1 cellular context compared by ENCODE assay signal in the genomic region with DNA sequence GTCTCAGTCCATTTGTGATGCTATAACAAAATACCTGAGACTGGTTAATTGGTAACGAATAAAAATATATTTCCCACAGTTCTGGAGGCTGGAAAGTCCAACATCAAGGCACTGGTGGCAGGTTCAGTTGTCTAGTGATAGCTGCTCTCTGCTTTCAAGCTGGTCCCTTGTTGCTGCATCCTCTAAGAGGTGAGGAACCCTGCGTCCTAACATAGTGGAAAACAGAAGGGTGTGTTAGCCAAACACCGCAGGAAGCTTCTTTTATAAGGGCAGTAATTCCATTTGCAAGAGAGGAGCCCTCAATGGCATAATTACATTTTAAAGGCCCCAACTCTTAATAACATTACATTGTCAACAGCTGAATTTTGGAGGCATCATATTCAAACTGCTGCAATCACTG.
TF ChIP-seq lines count a peak whose summit lies in the region.

No MANE protein-coding gene starts in this region.

TF ChIP-seq in GM23338, 12 proteins besides CTCF, POLR2A, EP300 and RAD21 (continued from another document):
- TF ChIP-seq, protein P1, sequence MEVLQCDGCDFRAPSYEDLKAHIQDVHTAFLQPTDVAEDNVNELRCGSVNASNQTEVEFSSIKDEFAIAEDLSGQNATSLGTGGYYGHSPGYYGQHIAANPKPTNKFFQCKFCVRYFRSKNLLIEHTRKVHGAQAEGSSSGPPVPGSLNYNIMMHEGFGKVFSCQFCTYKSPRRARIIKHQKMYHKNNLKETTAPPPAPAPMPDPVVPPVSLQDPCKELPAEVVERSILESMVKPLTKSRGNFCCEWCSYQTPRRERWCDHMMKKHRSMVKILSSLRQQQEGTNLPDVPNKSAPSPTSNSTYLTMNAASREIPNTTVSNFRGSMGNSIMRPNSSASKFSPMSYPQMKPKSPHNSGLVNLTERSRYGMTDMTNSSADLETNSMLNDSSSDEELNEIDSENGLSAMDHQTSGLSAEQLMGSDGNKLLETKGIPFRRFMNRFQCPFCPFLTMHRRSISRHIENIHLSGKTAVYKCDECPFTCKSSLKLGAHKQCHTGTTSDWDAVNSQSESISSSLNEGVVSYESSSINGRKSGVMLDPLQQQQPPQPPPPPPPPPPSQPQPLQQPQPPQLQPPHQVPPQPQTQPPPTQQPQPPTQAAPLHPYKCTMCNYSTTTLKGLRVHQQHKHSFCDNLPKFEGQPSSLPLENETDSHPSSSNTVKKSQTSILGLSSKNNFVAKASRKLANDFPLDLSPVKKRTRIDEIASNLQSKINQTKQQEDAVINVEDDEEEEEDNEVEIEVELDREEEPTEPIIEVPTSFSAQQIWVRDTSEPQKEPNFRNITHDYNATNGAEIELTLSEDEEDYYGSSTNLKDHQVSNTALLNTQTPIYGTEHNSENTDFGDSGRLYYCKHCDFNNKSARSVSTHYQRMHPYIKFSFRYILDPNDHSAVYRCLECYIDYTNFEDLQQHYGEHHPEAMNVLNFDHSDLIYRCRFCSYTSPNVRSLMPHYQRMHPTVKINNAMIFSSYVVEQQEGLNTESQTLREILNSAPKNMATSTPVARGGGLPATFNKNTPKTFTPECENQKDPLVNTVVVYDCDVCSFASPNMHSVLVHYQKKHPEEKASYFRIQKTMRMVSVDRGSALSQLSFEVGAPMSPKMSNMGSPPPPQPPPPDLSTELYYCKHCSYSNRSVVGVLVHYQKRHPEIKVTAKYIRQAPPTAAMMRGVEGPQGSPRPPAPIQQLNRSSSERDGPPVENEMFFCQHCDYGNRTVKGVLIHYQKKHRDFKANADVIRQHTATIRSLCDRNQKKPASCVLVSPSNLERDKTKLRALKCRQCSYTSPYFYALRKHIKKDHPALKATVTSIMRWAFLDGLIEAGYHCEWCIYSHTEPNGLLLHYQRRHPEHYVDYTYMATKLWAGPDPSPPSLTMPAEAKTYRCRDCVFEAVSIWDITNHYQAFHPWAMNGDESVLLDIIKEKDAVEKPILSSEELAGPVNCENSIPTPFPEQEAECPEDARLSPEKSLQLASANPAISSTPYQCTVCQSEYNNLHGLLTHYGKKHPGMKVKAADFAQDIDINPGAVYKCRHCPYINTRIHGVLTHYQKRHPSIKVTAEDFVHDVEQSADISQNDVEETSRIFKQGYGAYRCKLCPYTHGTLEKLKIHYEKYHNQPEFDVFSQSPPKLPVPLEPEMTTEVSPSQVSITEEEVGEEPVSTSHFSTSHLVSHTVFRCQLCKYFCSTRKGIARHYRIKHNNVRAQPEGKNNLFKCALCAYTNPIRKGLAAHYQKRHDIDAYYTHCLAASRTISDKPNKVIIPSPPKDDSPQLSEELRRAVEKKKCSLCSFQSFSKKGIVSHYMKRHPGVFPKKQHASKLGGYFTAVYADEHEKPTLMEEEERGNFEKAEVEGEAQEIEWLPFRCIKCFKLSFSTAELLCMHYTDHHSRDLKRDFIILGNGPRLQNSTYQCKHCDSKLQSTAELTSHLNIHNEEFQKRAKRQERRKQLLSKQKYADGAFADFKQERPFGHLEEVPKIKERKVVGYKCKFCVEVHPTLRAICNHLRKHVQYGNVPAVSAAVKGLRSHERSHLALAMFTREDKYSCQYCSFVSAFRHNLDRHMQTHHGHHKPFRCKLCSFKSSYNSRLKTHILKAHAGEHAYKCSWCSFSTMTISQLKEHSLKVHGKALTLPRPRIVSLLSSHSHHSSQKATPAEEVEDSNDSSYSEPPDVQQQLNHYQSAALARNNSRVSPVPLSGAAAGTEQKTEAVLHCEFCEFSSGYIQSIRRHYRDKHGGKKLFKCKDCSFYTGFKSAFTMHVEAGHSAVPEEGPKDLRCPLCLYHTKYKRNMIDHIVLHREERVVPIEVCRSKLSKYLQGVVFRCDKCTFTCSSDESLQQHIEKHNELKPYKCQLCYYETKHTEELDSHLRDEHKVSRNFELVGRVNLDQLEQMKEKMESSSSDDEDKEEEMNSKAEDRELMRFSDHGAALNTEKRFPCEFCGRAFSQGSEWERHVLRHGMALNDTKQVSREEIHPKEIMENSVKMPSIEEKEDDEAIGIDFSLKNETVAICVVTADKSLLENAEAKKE (CRISPR knock-in tag; IDR thresholded peaks at IDR 0.05) = no peak
- no peak for TF ChIP-seq NANOG (IDR thresholded peaks at IDR 0.05; ENCODE audit: borderline replicate concordance)
- no peak for TF ChIP-seq JUNB (IDR thresholded peaks at IDR 0.05; ENCODE audit: unreplicated experiment)
